ENCODE assay signal across 9 cellular contexts in genomic region chr17:39667262-39668140, GRCh38. TPM values are rescaled to one million over a fixed set of nuclear protein-coding genes. Genes with fewer than 3 reads are reported as not detected.
DNase-seq lines count a peak whose midpoint lies in the region; ATAC-seq and TF ChIP-seq lines count a peak whose summit lies in the region.
"Had no signal": no experiment of that assay in that cellular context is flagged by ENCODE, and none has a peak within 500 bp of the region (broad histone marks: within the 10 kb centered on the region; RNA-seq: fewer than 3 reads in every experiment).

No MANE protein-coding gene starts in this region.

- CTCF ChIA-PET in activated B cell treated with CpG ODN at 0.5 μM for 24 hours (lab: Charles Lee), result interaction anchor here (1.3 to 2.7 kb wide), 5 partner anchors 12 to 62 kb away, joined by 5 to 16 read pairs (median 6); partner anchors contain the start of genes MIEN1 and STARD3

- DNase-seq in HuH-7 (ENCODE audit: low spot score), result peak; percentile 68
- DNase-seq in activated B cell treated with CpG ODN at 0.5 μM for 24 hours, result no peak
- peak; percentile 58 to 86 (median 81) for DNase-seq in right cardiac atrium
- no peak for DNase-seq in stimulated activated effector memory CD8-positive, alpha-beta T cell treated with anti-CD3 and anti-CD28 coated beads, Interleukin-12 subunit alpha, Interleukin-12 subunit beta, amount 100 ng/mL, for 72 hours (ENCODE audit: low spot score in 2 of 2)
- DNase-seq in OCI-M2 (lab: John Stamatoyannopoulos, UW; ENCODE audit: unreplicated experiment), result no peak
- no peak for DNase-seq in NCI-H2227 (lab: John Stamatoyannopoulos, UW; ENCODE audit: unreplicated experiment)
- DNase-seq: NCI-H1048 had no signal

- peaks cover 5% of the 10 kb centered on the region for H3K36me3 Mint-ChIP-seq in activated B cell treated with CpG ODN at 0.5 μM for 24 hours (ENCODE audit: low read depth)
- H3K36me3 Mint-ChIP-seq in stimulated activated effector memory CD8-positive, alpha-beta T cell treated with anti-CD3 and anti-CD28 coated beads, Interleukin-12 subunit alpha, Interleukin-12 subunit beta, amount 100 ng/mL, for 72 hours, result peaks cover 13% of the 10 kb centered on the region

- WGBS in right cardiac atrium, result 6% methylated on average over 61 of the region's 61 CpGs

- H3K27me3 ChIP-seq in right cardiac atrium (ENCODE audit: control insufficient read depth, insufficient read depth), result no peaks in the 10 kb centered on the region

- peak overlapping the region; percentile 24 for H3K27ac Mint-ChIP-seq in activated B cell treated with CpG ODN at 0.5 μM for 24 hours
- H3K27ac Mint-ChIP-seq in stimulated activated effector memory CD8-positive, alpha-beta T cell treated with anti-CD3 and anti-CD28 coated beads, Interleukin-12 subunit alpha, Interleukin-12 subunit beta, amount 100 ng/mL, for 72 hours, result peak overlapping the region; percentile 32

- H3K9me3 ChIP-seq in right cardiac atrium (ENCODE audit: control insufficient read depth, low read length), result no peaks in the 10 kb centered on the region

- H3K27ac ChIP-seq in right cardiac atrium (ENCODE audit: low read length), result peak overlapping the region; percentile 73

- peaks cover 28% of the 10 kb centered on the region for H3K4me1 Mint-ChIP-seq in activated B cell treated with CpG ODN at 0.5 μM for 24 hours
- H3K4me1 Mint-ChIP-seq in stimulated activated effector memory CD8-positive, alpha-beta T cell treated with anti-CD3 and anti-CD28 coated beads, Interleukin-12 subunit alpha, Interleukin-12 subunit beta, amount 100 ng/mL, for 72 hours, result peaks cover 27% of the 10 kb centered on the region

- peak overlapping the region; percentile 25 for H3K4me3 ChIP-seq in right cardiac atrium (ENCODE audit: low read length)

- H3K4me1 ChIP-seq in right cardiac atrium (ENCODE audit: control insufficient read depth, insufficient read depth, low read length), result no peaks in the 10 kb centered on the region

- peak overlapping the region; percentile 69 for H3K4me3 Mint-ChIP-seq in activated B cell treated with CpG ODN at 0.5 μM for 24 hours
- H3K4me3 Mint-ChIP-seq in stimulated activated effector memory CD8-positive, alpha-beta T cell treated with anti-CD3 and anti-CD28 coated beads, Interleukin-12 subunit alpha, Interleukin-12 subunit beta, amount 100 ng/mL, for 72 hours, result peak overlapping the region; percentile 69

- TF ChIP-seq CTCF in activated B cell treated with CpG ODN at 0.5 μM for 24 hours (IDR thresholded peaks at IDR 0.05), result no peak

- H3K27me3 Mint-ChIP-seq in activated B cell treated with CpG ODN at 0.5 μM for 24 hours, result peaks cover 12% of the 10 kb centered on the region

- no peaks in the 10 kb centered on the region for H3K9me3 Mint-ChIP-seq in activated B cell treated with CpG ODN at 0.5 μM for 24 hours
- H3K9me3 Mint-ChIP-seq in stimulated activated effector memory CD8-positive, alpha-beta T cell treated with anti-CD3 and anti-CD28 coated beads, Interleukin-12 subunit alpha, Interleukin-12 subunit beta, amount 100 ng/mL, for 72 hours, result no peaks in the 10 kb centered on the region

- ATAC-seq in activated B cell treated with CpG ODN at 0.5 μM for 24 hours (ENCODE audit: low read depth) (peak; percentile 32), right cardiac atrium (peak; percentile 30 to 36), GM21528 (IDR thresholded peaks at IDR 0.05; ENCODE audit: low FRiP score, unreplicated experiment) (no peak)
- ATAC-seq in stimulated activated effector memory CD8-positive, alpha-beta T cell treated with anti-CD3 and anti-CD28 coated beads, Interleukin-12 subunit alpha, Interleukin-12 subunit beta, amount 100 ng/mL, for 72 hours, result no peak

- intact Hi-C loops in activated B cell treated with CpG ODN at 0.5 μM for 24 hours (cut with micrococcal nuclease), result loop anchor here (1.0 to 5.0 kb wide), 6 partner anchors 8 to 455 kb away; partner anchors contain the start of genes MIEN1 and MSL1
- intact Hi-C loops in right cardiac atrium (cut with DNase I), result loop anchor here in 1 of 4 donors (10.0 kb wide), 1 partner anchor 57 kb away; no protein-coding TSS in a partner anchor

- POLR2A ChIA-PET in activated B cell treated with CpG ODN at 0.5 μM for 24 hours (lab: Charles Lee), result interaction anchor here (0.6 to 1.8 kb wide), 9 partner anchors 10 to 197 kb away, joined by 3 to 13 read pairs (median 5); partner anchors contain the start of genes IKZF3 and PGAP3

RNA-seq across cellular contexts. Expression of gene PNMT, which starts 0.8 kb away (rescaled TPM):
- total RNA-seq in activated B cell treated with CpG ODN at 0.5 μM for 24 hours (not detected in 2 replicates), right cardiac atrium (10 to 100 TPM; 18.1 to 39.6 (median 21.3) TPM)
- 32.7 TPM for polyA plus RNA-seq in right cardiac atrium
- polyA plus RNA-seq: keratinocyte had no signal

RNA-seq across cellular contexts. Expression of gene TCAP, which starts 2.4 kb away (rescaled TPM):
- total RNA-seq in activated B cell treated with CpG ODN at 0.5 μM for 24 hours (2.1 and 2.3 TPM in 2 replicates), right cardiac atrium (1,000 to 10,000 TPM; 2,357 to 4,356 (median 2,957) TPM)
- 4,928 TPM for polyA plus RNA-seq in right cardiac atrium

RNA-seq across cellular contexts. Expression of gene PGAP3, which starts 20.4 kb away (rescaled TPM):
- total RNA-seq in activated B cell treated with CpG ODN at 0.5 μM for 24 hours, result 19.0 and 24.0 TPM in 2 replicates
- 10 to 100 TPM; 12.9 to 24.0 (median 15.2) TPM for total RNA-seq in right cardiac atrium
- 13.6 TPM for polyA plus RNA-seq in right cardiac atrium

RNA-seq across cellular contexts. Expression of gene STARD3, which starts 30.6 kb away (rescaled TPM):
- 51.8 and 58.2 TPM in 2 replicates for total RNA-seq in activated B cell treated with CpG ODN at 0.5 μM for 24 hours
- 10 to 100 TPM; 19.2 to 26.2 (median 22.9) TPM for total RNA-seq in right cardiac atrium
- polyA plus RNA-seq in right cardiac atrium, result 22.7 TPM

RNA-seq across cellular contexts. Expression of gene ERBB2, which starts 32.4 kb away (rescaled TPM):
- total RNA-seq in activated B cell treated with CpG ODN at 0.5 μM for 24 hours (4.4 and 7.1 TPM in 2 replicates), right cardiac atrium (100 to 1,000 TPM in 3 of 4 donors, 10 to 100 TPM in 1; 99.2 to 178 (median 114) TPM)
- polyA plus RNA-seq in right cardiac atrium, result 56.4 TPM

Comparison
In these comparisons a context has a peak if more than half of its experiments do, and no peak if none do; other contexts are left out.
1. DNase-seq: peak in HuH-7 (single experiment) and right cardiac atrium (3 of 3); none in activated B cell treated with CpG ODN at 0.5 μM for 24 hours (single experiment), stimulated activated effector memory CD8-positive, alpha-beta T cell treated with anti-CD3 and anti-CD28 coated beads, Interleukin-12 subunit alpha, Interleukin-12 subunit beta, amount 100 ng/mL, for 72 hours (0 of 2), OCI-M2 (single experiment) and NCI-H2227 (single experiment).
2. ATAC-seq: peak in activated B cell treated with CpG ODN at 0.5 μM for 24 hours (single experiment) and right cardiac atrium (2 of 2); none in stimulated activated effector memory CD8-positive, alpha-beta T cell treated with anti-CD3 and anti-CD28 coated beads, Interleukin-12 subunit alpha, Interleukin-12 subunit beta, amount 100 ng/mL, for 72 hours (single experiment) and GM21528 (single experiment).
3. RNA of gene PNMT, which starts 0.8 kb away (total RNA-seq): 18.1 to 39.6 TPM in right cardiac atrium; not detected in activated B cell treated with CpG ODN at 0.5 μM for 24 hours; every median in the first group is over 10 times any median in the second.
4. RNA of gene TCAP, which starts 2.4 kb away (total RNA-seq): 2,357 to 4,356 TPM in right cardiac atrium; 2.1 to 2.3 TPM in activated B cell treated with CpG ODN at 0.5 μM for 24 hours; every median in the first group is over 100 times any median in the second.